1 cellular context compared by ENCODE assay signal in the genomic region with DNA sequence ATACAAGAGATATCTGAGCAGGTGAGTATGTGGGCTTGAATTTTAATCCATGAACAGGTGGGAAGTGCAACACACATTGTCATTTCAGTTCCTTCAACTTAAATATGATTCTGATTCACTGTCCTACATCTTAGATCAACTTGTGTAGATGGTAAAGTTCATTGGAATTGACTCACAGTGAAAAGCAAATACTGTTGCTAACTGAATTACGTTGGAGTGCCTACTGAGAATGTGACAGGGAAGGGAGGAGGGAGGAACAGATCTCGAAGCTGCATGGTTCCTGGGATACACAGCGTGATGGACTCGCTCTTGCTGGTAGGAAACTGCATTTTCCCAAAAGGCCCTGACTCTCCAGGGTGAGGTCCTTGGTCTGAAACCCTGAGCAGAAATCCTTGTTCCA.
TF ChIP-seq lines count a peak whose summit lies in the region.

No MANE protein-coding gene starts in this region.

TF ChIP-seq in HepG2, 621 proteins besides CTCF, POLR2A, EP300 and RAD21 (continued from another document):
- TF ChIP-seq SPEN (CRISPR knock-in tag; IDR thresholded peaks at IDR 0.05; ENCODE audit: low read depth) (no peak), ZNF33A (CRISPR knock-in tag; IDR thresholded peaks at IDR 0.05; ENCODE audit: borderline replicate concordance) (no peak), NRL (CRISPR knock-in tag; IDR thresholded peaks at IDR 0.05; ENCODE audit: borderline replicate concordance) (no peak), AHR (CRISPR knock-in tag; IDR thresholded peaks at IDR 0.05) (no peak), ZNF747 (CRISPR knock-in tag; IDR thresholded peaks at IDR 0.05; ENCODE audit: borderline replicate concordance) (no peak), RNF2 (conservative IDR thresholded peaks at IDR 0.05; ENCODE audit: low read depth) (no peak), MXI1 (IDR thresholded peaks at IDR 0.05; ENCODE audit: borderline replicate concordance, low read depth, low read length) (no peak), KLF12 (CRISPR knock-in tag; IDR thresholded peaks at IDR 0.05; ENCODE audit: borderline replicate concordance) (no peak), JUND (CRISPR knock-in tag; IDR thresholded peaks at IDR 0.05) (no peak)
- TF ChIP-seq, protein P1, sequence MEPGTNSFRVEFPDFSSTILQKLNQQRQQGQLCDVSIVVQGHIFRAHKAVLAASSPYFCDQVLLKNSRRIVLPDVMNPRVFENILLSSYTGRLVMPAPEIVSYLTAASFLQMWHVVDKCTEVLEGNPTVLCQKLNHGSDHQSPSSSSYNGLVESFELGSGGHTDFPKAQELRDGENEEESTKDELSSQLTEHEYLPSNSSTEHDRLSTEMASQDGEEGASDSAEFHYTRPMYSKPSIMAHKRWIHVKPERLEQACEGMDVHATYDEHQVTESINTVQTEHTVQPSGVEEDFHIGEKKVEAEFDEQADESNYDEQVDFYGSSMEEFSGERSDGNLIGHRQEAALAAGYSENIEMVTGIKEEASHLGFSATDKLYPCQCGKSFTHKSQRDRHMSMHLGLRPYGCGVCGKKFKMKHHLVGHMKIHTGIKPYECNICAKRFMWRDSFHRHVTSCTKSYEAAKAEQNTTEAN (CRISPR knock-in tag; conservative IDR thresholded peaks at IDR 0.05), result no peak
- TF ChIP-seq, protein P2, sequence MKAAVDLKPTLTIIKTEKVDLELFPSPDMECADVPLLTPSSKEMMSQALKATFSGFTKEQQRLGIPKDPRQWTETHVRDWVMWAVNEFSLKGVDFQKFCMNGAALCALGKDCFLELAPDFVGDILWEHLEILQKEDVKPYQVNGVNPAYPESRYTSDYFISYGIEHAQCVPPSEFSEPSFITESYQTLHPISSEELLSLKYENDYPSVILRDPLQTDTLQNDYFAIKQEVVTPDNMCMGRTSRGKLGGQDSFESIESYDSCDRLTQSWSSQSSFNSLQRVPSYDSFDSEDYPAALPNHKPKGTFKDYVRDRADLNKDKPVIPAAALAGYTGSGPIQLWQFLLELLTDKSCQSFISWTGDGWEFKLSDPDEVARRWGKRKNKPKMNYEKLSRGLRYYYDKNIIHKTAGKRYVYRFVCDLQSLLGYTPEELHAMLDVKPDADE (CRISPR knock-in tag; IDR thresholded peaks at IDR 0.05), result no peak
